8 cellular contexts compared by ENCODE assay signal in the genomic region with DNA sequence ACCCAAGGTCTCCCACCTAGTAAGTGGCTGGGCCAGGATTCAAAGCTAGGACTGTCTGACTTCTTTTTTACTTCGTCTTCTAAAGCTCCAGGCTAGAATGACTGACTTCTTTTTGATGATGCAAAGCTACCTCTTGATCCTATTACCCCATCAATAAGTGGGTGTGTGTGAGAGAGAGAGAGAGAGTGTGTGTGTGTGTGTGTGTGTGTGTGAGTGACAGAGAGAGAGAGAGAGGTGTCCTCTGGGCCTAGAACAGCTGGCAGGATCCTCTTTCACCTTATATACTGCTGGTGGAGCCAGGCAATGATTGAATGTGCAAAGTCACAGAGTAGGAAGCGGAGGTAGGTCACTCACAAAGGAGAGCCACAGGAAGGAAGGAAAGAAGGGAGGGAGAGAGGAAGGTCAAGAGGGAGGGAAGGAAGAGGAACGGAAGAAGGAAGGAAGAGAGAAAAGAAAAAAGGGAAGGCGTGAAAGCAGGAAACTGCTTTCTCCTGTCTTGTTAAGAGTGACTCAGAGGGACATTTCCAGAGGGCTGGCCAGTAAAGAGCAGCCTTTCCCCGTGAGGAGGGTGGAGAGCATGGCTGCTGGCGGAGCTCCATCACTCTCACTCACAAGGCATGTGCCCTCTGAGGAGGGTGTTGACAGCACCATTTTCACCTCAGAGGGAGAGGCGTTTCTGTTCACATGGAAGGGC.
DNase-seq lines count a peak whose midpoint lies in the region; ATAC-seq and TF ChIP-seq lines count a peak whose summit lies in the region.

No MANE protein-coding gene starts in this region.

- no peaks in the 10 kb centered on the region for H3K9me2 ChIP-seq in PC-9 (ENCODE audit: insufficient read depth)

- H3K27ac Mint-ChIP-seq in Caco-2 (ENCODE audit: unreplicated experiment) (peak overlapping the region; percentile 6), osteocyte (ENCODE audit: unreplicated experiment) (peak overlapping the region; percentile 91)

- peak overlapping the region; percentile 34 for H3K4me2 ChIP-seq in PC-9

- H2AFZ ChIP-seq in PC-9, result peak overlapping the region; percentile 66; the same call in 1 of the 2 replicates

- intact Hi-C loops in Caco-2 (cut with micrococcal nuclease; ENCODE audit: unreplicated experiment) (no loop called here), PC-9 (cut with micrococcal nuclease; ENCODE audit: unreplicated experiment) (loop anchor here (2.0 kb wide), 1 partner anchor 39 kb away; no protein-coding TSS in a partner anchor)

- peaks cover 19% of the 10 kb centered on the region for H3F3A ChIP-seq in PC-9 (ENCODE audit: insufficient read depth, low read depth)

- H3K9me3 ChIP-seq in Caco-2 (no peaks in the 10 kb centered on the region), PC-9 (ENCODE audit: insufficient read depth, low read depth) (no peaks in the 10 kb centered on the region)
- no peaks in the 10 kb centered on the region for H3K9me3 ChIP-seq in effector memory CD4-positive, alpha-beta T cell (ENCODE audit: control insufficient read depth, low read length)

- TF ChIP-seq CTCF in Caco-2 (IDR thresholded peaks at IDR 0.05; ENCODE audit: insufficient read depth in 1 of 2, low read depth in 1 of 2, low read length in 1 of 2, severe bottlenecking in 1 of 2, unreplicated experiment in 1 of 2), result no peak
- TF ChIP-seq CTCF in PC-9 (conservative IDR thresholded peaks at IDR 0.05), result no peak
- no peak for TF ChIP-seq CTCF in osteocyte (IDR thresholded peaks at IDR 0.05)

- POLR2A ChIA-PET in Caco-2 (lab: Charles Lee), result no interaction called here
- POLR2A ChIA-PET in PC-9 (lab: Charles Lee; ENCODE audit: unreplicated experiment), result interaction anchor here (0.5 to 0.7 kb wide), 2 partner anchors 165 to 322 kb away, joined by 3 to 8 read pairs; no protein-coding TSS in a partner anchor

- H3K36me3 Mint-ChIP-seq in Caco-2 (ENCODE audit: insufficient read depth, unreplicated experiment), result no peaks in the 10 kb centered on the region
- no peaks in the 10 kb centered on the region for H3K36me3 Mint-ChIP-seq in osteocyte (ENCODE audit: unreplicated experiment)

- no peaks in the 10 kb centered on the region for H4K20me1 ChIP-seq in PC-9 (ENCODE audit: insufficient read depth)

- no peaks in the 10 kb centered on the region for H3K27me3 Mint-ChIP-seq in Caco-2 (ENCODE audit: insufficient read depth, unreplicated experiment)
- no peaks in the 10 kb centered on the region for H3K27me3 Mint-ChIP-seq in osteocyte (ENCODE audit: unreplicated experiment)

- no peak overlapping the region for H3K4me3 Mint-ChIP-seq in Caco-2 (ENCODE audit: unreplicated experiment)
- H3K4me3 Mint-ChIP-seq in osteocyte (ENCODE audit: unreplicated experiment), result no peak overlapping the region

- no peaks in the 10 kb centered on the region for H3K4me1 ChIP-seq in Caco-2
- H3K4me1 ChIP-seq in PC-9 (replicated peaks; ENCODE audit: insufficient read depth), result peaks cover 17% of the 10 kb centered on the region
- H3K4me1 ChIP-seq in effector memory CD4-positive, alpha-beta T cell (ENCODE audit: control insufficient read depth, insufficient read depth, low read length, poor library complexity, severe bottlenecking), result peaks cover 7% of the 10 kb centered on the region

- peak overlapping the region; percentile 57 for H3K27ac ChIP-seq in PC-9
- H3K27ac ChIP-seq in effector memory CD4-positive, alpha-beta T cell (ENCODE audit: insufficient read depth, low read length, poor library complexity, severe bottlenecking), result no peak overlapping the region

- H3K4me1 Mint-ChIP-seq in Caco-2 (ENCODE audit: low read depth, unreplicated experiment) (no peaks in the 10 kb centered on the region), osteocyte (ENCODE audit: unreplicated experiment) (peaks cover 28% of the 10 kb centered on the region)

- CTCF ChIA-PET in Caco-2 (lab: Charles Lee), result no interaction called here
- CTCF ChIA-PET in PC-9 (lab: Charles Lee), result interaction anchor here (0.6 kb wide), 1 partner anchor 244 kb away, joined by 3 read pairs; no protein-coding TSS in a partner anchor

- H3K9me3 Mint-ChIP-seq in Caco-2 (ENCODE audit: unreplicated experiment) (peaks cover under 1% of the 10 kb centered on the region), osteocyte (ENCODE audit: unreplicated experiment) (no peaks in the 10 kb centered on the region)

- H3K36me3 ChIP-seq in Caco-2 (ENCODE audit: control insufficient read depth, insufficient read depth, low read length) (no peaks in the 10 kb centered on the region), PC-9 (ENCODE audit: low read depth) (no peaks in the 10 kb centered on the region)
- no peaks in the 10 kb centered on the region for H3K36me3 ChIP-seq in effector memory CD4-positive, alpha-beta T cell (ENCODE audit: control insufficient read depth, insufficient read depth, low read length)

- no peaks in the 10 kb centered on the region for H3K79me2 ChIP-seq in PC-9 (ENCODE audit: low read depth)

- ATAC-seq in esophagus mucosa (peak; percentile 95), HG02884 (IDR thresholded peaks at IDR 0.05; ENCODE audit: unreplicated experiment) (no peak)

- BruUV-seq in Caco-2 (replicated peaks; lab: Mats Ljungman, UMichigan) (no TSS peak), PC-9 (replicated peaks; lab: Mats Ljungman, UMichigan) (no TSS peak)

- H3K27me3 ChIP-seq in Caco-2 (replicated peaks; ENCODE audit: control insufficient read depth, insufficient read depth, low read length), result no peaks in the 10 kb centered on the region
- no peaks in the 10 kb centered on the region for H3K27me3 ChIP-seq in PC-9 (ENCODE audit: insufficient read depth, low read depth)
- H3K27me3 ChIP-seq in effector memory CD4-positive, alpha-beta T cell (replicated peaks; ENCODE audit: control insufficient read depth, insufficient read depth, low read length, poor library complexity, severe bottlenecking), result no peaks in the 10 kb centered on the region

- DNase-seq in Caco-2 (no peak), PC-9 (peak; percentile 73 to 89), osteocyte (ENCODE audit: extremely low spot score, unreplicated experiment) (no peak), cerebellum (ENCODE audit: low spot score) (no peak)
- DNase-seq in stimulated activated CD4-positive, alpha-beta T cell treated with anti-CD3 and anti-CD28 coated beads, Interleukin-4, amount 100 ng/mL, for 24 hours, result no peak
- no peak for DNase-seq in effector memory CD4-positive, alpha-beta T cell

- H3K4me3 ChIP-seq in Caco-2 (ENCODE audit: low read depth, low read length) (no peak overlapping the region), PC-9 (no peak overlapping the region)
- no peak overlapping the region for H3K4me3 ChIP-seq in effector memory CD4-positive, alpha-beta T cell (ENCODE audit: insufficient read depth, low read depth, low read length, poor library complexity, severe bottlenecking)

Comparison
In these comparisons a context has a peak if more than half of its experiments do, and no peak if none do; other contexts are left out.
1. DNase-seq: peak in PC-9 (2 of 2); none in Caco-2 (0 of 2), osteocyte (single experiment), cerebellum (single experiment), stimulated activated CD4-positive, alpha-beta T cell treated with anti-CD3 and anti-CD28 coated beads, Interleukin-4, amount 100 ng/mL, for 24 hours (single experiment) and effector memory CD4-positive, alpha-beta T cell (0 of 3).